In genomic region chr7:157138424-157139141, GRCh38 we compare ENCODE assay signal across 8 cellular contexts. TPM values are rescaled to one million over a fixed set of nuclear protein-coding genes. Genes with fewer than 3 reads are reported as not detected.
DNase-seq lines count a peak whose midpoint lies in the region; ATAC-seq and TF ChIP-seq lines count a peak whose summit lies in the region.

Gene UBE3C (plus strand): TSS chr7:157138926. CDS start chr7:157139273, 347 bp downstream.

- peaks cover 46% of the 10 kb centered on the region for H3K79me2 ChIP-seq in DOHH2 (ENCODE audit: control insufficient read depth, low read length)

- H3K4me2 ChIP-seq in DOHH2 (ENCODE audit: low read length), result peak within 1 kb of the TSS; percentile 74

- no peaks in the 10 kb centered on the region for H3K27me3 ChIP-seq in DOHH2 (ENCODE audit: control insufficient read depth, low read length)

- TF ChIP-seq CTCF in DOHH2 (IDR thresholded peaks at IDR 0.05; ENCODE audit: low read depth, low read length, poor library complexity, severe bottlenecking), result no peak
- TF ChIP-seq CTCF in RWPE1 (conservative IDR thresholded peaks at IDR 0.05; ENCODE audit: low read depth), result no peak
- no peak for TF ChIP-seq CTCF in fibroblast of mammary gland (conservative IDR thresholded peaks at IDR 0.05; ENCODE audit: control insufficient read depth, insufficient read depth, low read depth, low read length)
- no peak for TF ChIP-seq CTCF in natural killer cell (IDR thresholded peaks at IDR 0.05)

- H3K36me3 ChIP-seq in DOHH2 (ENCODE audit: control insufficient read depth, low read length), result peaks cover 45% of the 10 kb centered on the region

- peaks cover 42% of the 10 kb centered on the region for H3K36me3 Mint-ChIP-seq in activated T-helper 17 cell treated with anti-CD3 and anti-CD28 coated beads, Interleukin-2, amount 50 U/mL, for 72 hours (ENCODE audit: low read depth)
- no peaks in the 10 kb centered on the region for H3K36me3 Mint-ChIP-seq in natural killer cell

- H3K9me3 ChIP-seq in DOHH2 (ENCODE audit: control insufficient read depth, insufficient read depth, low read length), result no peaks in the 10 kb centered on the region

- H4K20me1 ChIP-seq in DOHH2 (ENCODE audit: control insufficient read depth, insufficient read depth, low read depth, low read length), result peaks cover 34% of the 10 kb centered on the region

- peak within 1 kb of the TSS; percentile 78 for H3K4me3 Mint-ChIP-seq in activated T-helper 17 cell treated with anti-CD3 and anti-CD28 coated beads, Interleukin-2, amount 50 U/mL, for 72 hours
- H3K4me3 Mint-ChIP-seq in natural killer cell, result peak within 1 kb of the TSS; percentile 82

- POLR2A ChIA-PET in RWPE1 (lab: Yijun Ruan, JAX; ENCODE audit: low non-redundant PET), result interaction anchor here (0.6 kb wide), 1 partner anchor 128 kb away, joined by 3 read pairs; the partner anchor contains the start of gene MNX1

- H3K27ac ChIP-seq in DOHH2 (ENCODE audit: low read depth, low read length) (peak within 1 kb of the TSS; percentile 78), RWPE1 (peak within 1 kb of the TSS; percentile 99)

- H3K4me3 ChIP-seq in DOHH2 (ENCODE audit: low read length), result peak within 1 kb of the TSS; percentile 98
- peak within 1 kb of the TSS; percentile 90 for H3K4me3 ChIP-seq in fibroblast of mammary gland (ENCODE audit: control insufficient read depth, low read depth, low read length)

- CTCF ChIA-PET in RWPE1 (lab: Yijun Ruan, JAX), result interaction anchor here (0.6 kb wide), 1 partner anchor 247 kb away, joined by 3 read pairs; no protein-coding TSS in a partner anchor

- H3K9me3 Mint-ChIP-seq in activated T-helper 17 cell treated with anti-CD3 and anti-CD28 coated beads, Interleukin-2, amount 50 U/mL, for 72 hours, result no peaks in the 10 kb centered on the region
- H3K9me3 Mint-ChIP-seq in natural killer cell, result no peaks in the 10 kb centered on the region

- peak within 1 kb of the TSS; percentile 75 for H3K27ac Mint-ChIP-seq in activated T-helper 17 cell treated with anti-CD3 and anti-CD28 coated beads, Interleukin-2, amount 50 U/mL, for 72 hours
- peak within 1 kb of the TSS; percentile 81 to 92 for H3K27ac Mint-ChIP-seq in natural killer cell

- peaks cover 11% of the 10 kb centered on the region for H3F3A ChIP-seq in DOHH2 (ENCODE audit: control insufficient read depth, insufficient read depth)

- DNase-seq in GOT3 (lab: John Stamatoyannopoulos, UW), result peak; percentile 76
- DNase-seq in LoVo (ENCODE audit: low spot score), result peak; percentile 98
- DNase-seq in RWPE1 (ENCODE audit: low spot score), result peak; percentile 92
- peak; percentile 85 for DNase-seq in fibroblast of mammary gland (ENCODE audit: low read depth)
- DNase-seq in natural killer cell, result peak; percentile 91
- peak; percentile 85 to 97 (median 92) for DNase-seq in stimulated activated naive CD4-positive, alpha-beta T cell (lab: John Stamatoyannopoulos, UW)

- no peaks in the 10 kb centered on the region for H3K27me3 Mint-ChIP-seq in activated T-helper 17 cell treated with anti-CD3 and anti-CD28 coated beads, Interleukin-2, amount 50 U/mL, for 72 hours
- no peaks in the 10 kb centered on the region for H3K27me3 Mint-ChIP-seq in natural killer cell (ENCODE audit: low read depth in 2 of 2)

- peaks cover 29% of the 10 kb centered on the region for H3K4me1 Mint-ChIP-seq in activated T-helper 17 cell treated with anti-CD3 and anti-CD28 coated beads, Interleukin-2, amount 50 U/mL, for 72 hours
- H3K4me1 Mint-ChIP-seq in natural killer cell, result peaks cover 37 to 43% of the 10 kb centered on the region in 2 donors

- ATAC-seq in activated T-helper 17 cell treated with anti-CD3 and anti-CD28 coated beads, Interleukin-2, amount 50 U/mL, for 72 hours (replicated peaks), result peak; percentile 88
- peak; percentile 81 to 93 (median 82) for ATAC-seq in natural killer cell

- intact Hi-C loops in natural killer cell (cut with micrococcal nuclease), result loop anchor here (1.0 to 2.0 kb wide), 2 partner anchors 202 to 246 kb away; partner anchors contain the start of gene LMBR1

- no peaks in the 10 kb centered on the region for H3K9me2 ChIP-seq in DOHH2 (replicated peaks; ENCODE audit: control insufficient read depth, low read length)

- peaks cover 37% of the 10 kb centered on the region for H3K4me1 ChIP-seq in DOHH2 (ENCODE audit: control insufficient read depth, low read length)

RNA-seq across cellular contexts. Expression of gene UBE3C, which starts in this region (rescaled TPM):
- total RNA-seq in activated T-helper 17 cell treated with anti-CD3 and anti-CD28 coated beads, Interleukin-2, amount 50 U/mL, for 72 hours, result 10 to 100 TPM; 58.8 to 75.9 TPM
- total RNA-seq in natural killer cell, result 10 to 100 TPM; 44.6 to 56.7 (median 55.5) TPM

Comparison
In these comparisons a context has a peak if more than half of its experiments do, and no peak if none do; other contexts are left out.
1. Peak in every context shown above with its lines: DNase-seq, ATAC-seq, H3K4me3 ChIP-seq and H3K27ac ChIP-seq.